Comparison of ENCODE assay signal across 2 cellular contexts in genomic region chr5:95533106-95533505, GRCh38.
TF ChIP-seq lines count a peak whose summit lies in the region.

No MANE protein-coding gene starts in this region.

TF ChIP-seq in GM12878, 131 proteins besides CTCF, POLR2A, EP300 and RAD21:
- no peak for TF ChIP-seq E4F1 (IDR thresholded peaks at IDR 0.05; ENCODE audit: borderline replicate concordance, partially characterized antibody)
- TF ChIP-seq NR2F1 (conservative IDR thresholded peaks at IDR 0.05): no peak
- no peak for TF ChIP-seq SPI1 (IDR thresholded peaks at IDR 0.05; ENCODE audit: borderline replicate concordance, insufficient read depth, low read depth, low read length)
- TF ChIP-seq CHD4 (IDR thresholded peaks at IDR 0.05): no peak
- TF ChIP-seq NFXL1 (IDR thresholded peaks at IDR 0.05; ENCODE audit: borderline replicate concordance): no peak
- no peak for TF ChIP-seq PRDM15 (CRISPR knock-in tag; IDR thresholded peaks at IDR 0.05)

TF ChIP-seq in HepG2, 621 proteins besides CTCF, POLR2A, EP300 and RAD21:
- TF ChIP-seq ZNF780A (CRISPR knock-in tag; IDR thresholded peaks at IDR 0.05) (no peak), ZSCAN9 (CRISPR knock-in tag; IDR thresholded peaks at IDR 0.05; ENCODE audit: borderline replicate concordance) (no peak)
